7 cellular contexts compared by ENCODE assay signal in the genomic region with DNA sequence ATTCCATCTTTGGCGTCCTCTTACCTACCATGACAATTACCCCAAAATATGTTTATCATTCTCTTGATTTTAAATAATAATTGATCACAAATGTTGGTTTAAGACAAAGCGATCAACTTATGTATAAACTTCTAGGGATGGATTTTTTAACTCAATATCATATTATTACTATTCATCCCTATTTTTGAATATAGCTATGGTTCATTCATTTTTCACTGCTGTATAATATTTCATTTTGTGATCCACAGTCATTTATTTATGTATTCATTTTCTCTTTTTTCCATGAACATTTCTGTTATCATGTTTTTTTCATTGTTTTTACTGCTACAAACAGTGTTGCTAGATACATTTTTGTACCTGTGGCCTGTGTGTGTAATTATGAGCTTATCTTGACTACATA.
"Had no signal": no experiment of that assay in that cellular context is flagged by ENCODE, and none has a peak within 500 bp of the region (broad histone marks: within the 10 kb centered on the region; RNA-seq: fewer than 3 reads in every experiment).

No MANE protein-coding gene starts in this region.

- H3K4me3 ChIP-seq: GM12878 had no signal

- ATAC-seq: GM12878 had no signal

- FAIRE-seq: G401.6, GM12878, GM12891, GM12892, GM18507, GM19239 had no signal

- DNase-seq: GDM1 had no signal
